8 cellular contexts compared by ENCODE assay signal in the genomic region with DNA sequence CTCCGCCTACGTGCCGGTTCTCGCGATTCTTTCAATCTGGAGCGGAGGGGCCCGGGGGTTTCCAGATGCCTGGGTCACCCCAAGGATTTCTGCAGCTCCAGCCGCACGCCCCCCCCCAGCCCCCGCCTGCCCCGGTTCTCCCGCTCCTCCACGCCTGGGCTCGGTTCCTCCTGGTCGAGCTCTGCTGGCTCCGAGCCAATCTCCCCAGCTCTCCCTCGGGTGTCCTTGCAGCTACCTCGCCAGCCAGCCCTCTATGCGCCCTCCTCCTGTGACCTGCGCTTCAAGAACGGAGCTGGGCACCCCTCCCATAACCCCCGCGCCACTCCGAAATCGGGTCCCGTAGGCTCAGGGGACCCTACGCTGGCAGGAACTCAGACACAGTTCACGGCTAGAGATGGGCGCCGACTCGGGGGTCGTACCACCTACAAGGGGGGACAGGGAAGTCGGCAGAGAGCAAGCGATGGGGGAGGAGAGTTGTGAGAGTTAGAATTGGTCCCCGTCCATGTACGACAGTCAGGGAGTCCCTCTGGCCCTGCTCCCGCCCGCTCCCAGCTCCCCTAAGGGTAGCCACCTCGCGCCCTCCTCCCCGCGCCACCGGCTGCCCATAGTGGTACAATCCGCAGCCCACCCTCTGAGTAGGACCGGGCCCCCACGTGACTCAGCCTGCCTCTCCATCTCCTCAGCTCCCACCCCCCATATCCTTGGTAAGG. TPM values are rescaled to one million over a fixed set of nuclear protein-coding genes. Genes with fewer than 3 reads are reported as not detected.
DNase-seq lines count a peak whose midpoint lies in the region; ATAC-seq, FAIRE-seq and TF ChIP-seq lines count a peak whose summit lies in the region.

No MANE protein-coding gene starts in this region.

- CTCF ChIA-PET in activated CD8-positive, alpha-beta T cell treated with anti-CD3 and anti-CD28 coated beads, Interleukin-2, amount 10 ng/mL, durations not matched to agents 7 days and 5 days (lab: Charles Lee) = interaction anchor here (0.7 to 6.5 kb wide), 10 partner anchors 13 to 248 kb away, joined by 4 to 78 read pairs (median 6); a partner anchor contains a TSS

- peaks cover 47% of the 10 kb centered on the region for H3K4me1 Mint-ChIP-seq in activated CD8-positive, alpha-beta T cell treated with anti-CD3 and anti-CD28 coated beads, Interleukin-2, amount 10 ng/mL, durations not matched to agents 7 days and 5 days (ENCODE audit: low read depth)
- H3K4me1 Mint-ChIP-seq in osteocyte (ENCODE audit: unreplicated experiment) = peaks cover 50% of the 10 kb centered on the region

- no peak for TF ChIP-seq POLR2A in NB4 (IDR thresholded peaks at IDR 0.05; ENCODE audit: extremely low read depth, insufficient read length)

- peak overlapping the region; percentile 95 for H3K4me3 Mint-ChIP-seq in activated CD8-positive, alpha-beta T cell treated with anti-CD3 and anti-CD28 coated beads, Interleukin-2, amount 10 ng/mL, durations not matched to agents 7 days and 5 days
- peak overlapping the region; percentile 79 for H3K4me3 Mint-ChIP-seq in osteocyte (ENCODE audit: unreplicated experiment)

- no peak for FAIRE-seq in D721Med (lab: Jason Lieb, UNC)

- peaks cover 22% of the 10 kb centered on the region for H3K36me3 Mint-ChIP-seq in activated CD8-positive, alpha-beta T cell treated with anti-CD3 and anti-CD28 coated beads, Interleukin-2, amount 10 ng/mL, durations not matched to agents 7 days and 5 days (ENCODE audit: low read depth)
- H3K36me3 Mint-ChIP-seq in osteocyte (ENCODE audit: unreplicated experiment) = peaks cover 2% of the 10 kb centered on the region

- no peaks in the 10 kb centered on the region for H3K9me3 Mint-ChIP-seq in activated CD8-positive, alpha-beta T cell treated with anti-CD3 and anti-CD28 coated beads, Interleukin-2, amount 10 ng/mL, durations not matched to agents 7 days and 5 days (ENCODE audit: insufficient read depth)
- H3K9me3 Mint-ChIP-seq in osteocyte (ENCODE audit: unreplicated experiment) = no peaks in the 10 kb centered on the region

- ATAC-seq in activated CD8-positive, alpha-beta T cell treated with anti-CD3 and anti-CD28 coated beads, Interleukin-2, amount 10 ng/mL, durations not matched to agents 7 days and 5 days = no peak
- ATAC-seq in HG03025 (IDR thresholded peaks at IDR 0.05; ENCODE audit: low FRiP score, unreplicated experiment) = no peak

- no peak for TF ChIP-seq CTCF in D721Med (IDR thresholded peaks at IDR 0.05; ENCODE audit: insufficient read depth, missing control alignments)
- no peak for TF ChIP-seq CTCF in NB4 (IDR thresholded peaks at IDR 0.05; ENCODE audit: low read depth, low read length)
- TF ChIP-seq CTCF in fibroblast of pulmonary artery (IDR thresholded peaks at IDR 0.05; ENCODE audit: low read length, missing control alignments) = no peak
- TF ChIP-seq CTCF in osteocyte (IDR thresholded peaks at IDR 0.05) = no peak

- POLR2A ChIA-PET in activated CD8-positive, alpha-beta T cell treated with anti-CD3 and anti-CD28 coated beads, Interleukin-2, amount 10 ng/mL, durations not matched to agents 7 days and 5 days (lab: Charles Lee) = interaction anchor here (0.6 to 2.9 kb wide), 5 partner anchors 15 to 56 kb away, joined by 3 to 20 read pairs (median 3); a partner anchor contains a TSS

- H3K4me3 ChIP-seq in NB4 (ENCODE audit: low read depth, low read length) = no peak overlapping the region
- peak overlapping the region; percentile 44 for H3K4me3 ChIP-seq in fibroblast of pulmonary artery (replicated peaks; ENCODE audit: low read depth, low read length)

- H3K27ac Mint-ChIP-seq in activated CD8-positive, alpha-beta T cell treated with anti-CD3 and anti-CD28 coated beads, Interleukin-2, amount 10 ng/mL, durations not matched to agents 7 days and 5 days = peak overlapping the region; percentile 56
- no peak overlapping the region for H3K27ac Mint-ChIP-seq in osteocyte (ENCODE audit: unreplicated experiment)

- peaks cover 22% of the 10 kb centered on the region for H3K27me3 Mint-ChIP-seq in activated CD8-positive, alpha-beta T cell treated with anti-CD3 and anti-CD28 coated beads, Interleukin-2, amount 10 ng/mL, durations not matched to agents 7 days and 5 days (ENCODE audit: low read depth)
- H3K27me3 Mint-ChIP-seq in osteocyte (ENCODE audit: unreplicated experiment) = peaks cover 36% of the 10 kb centered on the region

- DNase-seq in D721Med (ENCODE audit: insufficient read length, low spot score) = peak; percentile 60
- DNase-seq in NB4 (ENCODE audit: low read depth) = peak; percentile 38
- DNase-seq in activated CD8-positive, alpha-beta T cell treated with anti-CD3 and anti-CD28 coated beads, Interleukin-2, amount 10 ng/mL, durations not matched to agents 7 days and 5 days = peak; percentile 63
- DNase-seq in fibroblast of pulmonary artery (ENCODE audit: low read depth) = no peak
- DNase-seq in osteocyte (ENCODE audit: extremely low spot score, unreplicated experiment) = no peak
- no peak for DNase-seq in OCI-M2 (lab: John Stamatoyannopoulos, UW; ENCODE audit: unreplicated experiment)
- no peak for DNase-seq in RKO (ENCODE audit: low spot score)

RNA-seq across cellular contexts. Expression of a gene that starts 1.0 kb away (rescaled TPM):
- total RNA-seq in activated CD8-positive, alpha-beta T cell treated with anti-CD3 and anti-CD28 coated beads, Interleukin-2, amount 10 ng/mL, durations not matched to agents 7 days and 5 days = 10 to 100 TPM; 16.6 to 18.8 TPM
- total RNA-seq in osteocyte = 1.3 and 1.5 TPM in 2 replicates

RNA-seq across cellular contexts. Expression of a gene that starts 4.6 kb away (rescaled TPM):
- total RNA-seq in activated CD8-positive, alpha-beta T cell treated with anti-CD3 and anti-CD28 coated beads, Interleukin-2, amount 10 ng/mL, durations not matched to agents 7 days and 5 days = 10 to 100 TPM; 14.1 to 15.7 TPM
- total RNA-seq in osteocyte = 9.3 and 11.0 TPM in 2 replicates

RNA-seq across cellular contexts. Expression of a gene that starts 5.0 kb away (rescaled TPM):
- total RNA-seq in activated CD8-positive, alpha-beta T cell treated with anti-CD3 and anti-CD28 coated beads, Interleukin-2, amount 10 ng/mL, durations not matched to agents 7 days and 5 days = 10 to 100 TPM; 16.5 to 18.1 TPM
- total RNA-seq in osteocyte = 6.4 and 6.7 TPM in 2 replicates

RNA-seq across cellular contexts. Expression of a gene that starts 11.6 kb away (rescaled TPM):
- total RNA-seq in activated CD8-positive, alpha-beta T cell treated with anti-CD3 and anti-CD28 coated beads, Interleukin-2, amount 10 ng/mL, durations not matched to agents 7 days and 5 days = not detected
- total RNA-seq in osteocyte = not detected in 2 replicates

RNA-seq across cellular contexts. Expression of a gene that starts 14.9 kb away (rescaled TPM):
- total RNA-seq in activated CD8-positive, alpha-beta T cell treated with anti-CD3 and anti-CD28 coated beads, Interleukin-2, amount 10 ng/mL, durations not matched to agents 7 days and 5 days = not detected
- total RNA-seq in osteocyte = not detected in 2 replicates

Comparison
In these comparisons a context has a peak if more than half of its experiments do, and no peak if none do; other contexts are left out.
1. DNase-seq: peak in D721Med (single experiment), NB4 (single experiment) and activated CD8-positive, alpha-beta T cell treated with anti-CD3 and anti-CD28 coated beads, Interleukin-2, amount 10 ng/mL, durations not matched to agents 7 days and 5 days (single experiment); none in fibroblast of pulmonary artery (single experiment), osteocyte (single experiment), OCI-M2 (single experiment) and RKO (single experiment).